10 cellular contexts compared by ENCODE assay signal in the genomic region with DNA sequence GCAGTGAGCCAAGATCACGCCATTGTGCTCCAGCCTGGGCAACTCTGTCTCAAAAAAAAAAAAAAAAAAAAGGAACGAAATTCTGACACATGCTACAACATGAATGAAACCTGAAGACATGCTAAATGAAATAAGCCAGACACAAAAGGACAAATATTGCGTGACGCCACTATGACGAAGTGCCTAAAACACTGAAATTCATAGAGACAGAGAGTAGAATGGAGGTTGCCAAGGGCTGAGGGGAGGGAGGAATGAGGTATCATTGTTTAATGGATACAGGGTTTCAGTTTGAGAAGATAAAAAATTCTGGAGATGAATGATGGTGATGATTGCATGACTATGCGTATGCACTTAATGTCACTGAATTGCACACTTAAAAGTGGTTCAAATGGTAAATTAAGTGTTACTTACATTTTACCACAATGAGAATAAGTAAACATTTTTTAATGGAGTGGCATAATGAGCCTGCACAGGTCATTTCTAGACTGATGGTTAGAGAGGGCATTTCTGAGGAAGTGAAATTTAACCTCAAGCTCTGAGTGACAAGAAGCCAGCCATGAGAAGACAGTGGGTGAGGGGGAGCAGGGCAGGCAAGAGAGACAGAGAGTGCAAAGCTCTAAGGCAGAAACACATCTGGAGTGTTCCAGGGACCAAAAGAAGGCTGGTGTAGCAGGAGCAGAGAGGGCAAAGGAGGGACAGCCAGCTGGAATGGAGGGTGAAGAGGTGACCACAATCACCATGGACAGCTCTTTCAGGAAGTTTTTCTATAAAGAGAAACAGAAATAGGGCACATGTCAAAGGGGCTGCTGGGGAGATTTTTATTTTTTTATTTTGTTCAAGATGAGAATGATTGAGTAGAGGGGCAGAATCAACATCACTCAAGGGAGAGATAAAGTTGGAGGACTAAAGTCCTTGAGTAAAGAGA. TPM values are rescaled to one million over a fixed set of nuclear protein-coding genes. Genes with fewer than 3 reads are reported as not detected.
A peak's percentile ranks its signal among the peaks of the same experiment; 100 is the strongest.
DNase-seq lines count a peak whose midpoint lies in the region; ATAC-seq, FAIRE-seq and TF ChIP-seq lines count a peak whose summit lies in the region.
"Had no signal": no experiment of that assay in that cellular context is flagged by ENCODE, and none has a peak within 500 bp of the region (broad histone marks: within the 10 kb centered on the region; RNA-seq: fewer than 3 reads in every experiment).

No MANE protein-coding gene starts in this region.

- no peak overlapping the region for H2AFZ ChIP-seq in HepG2 (ENCODE audit: low read length)

- no peak overlapping the region for H3K4me2 ChIP-seq in HepG2 (ENCODE audit: low read depth, low read length)

- peaks cover 0 to 10% of the 10 kb centered on the region in 2 experiments; a peak in 3 of 5 replicates for H3K27me3 ChIP-seq in HepG2 (ENCODE audit: control insufficient read depth in 1 of 2, insufficient read depth in 2 of 2, low read length in 2 of 2)
- no peaks in the 10 kb centered on the region for H3K27me3 ChIP-seq in right lobe of liver

- no TSS peak for BruUV-seq in HepG2 (replicated peaks; lab: Mats Ljungman, UMichigan)

- H3K4me1 ChIP-seq in HepG2 (ENCODE audit: insufficient read depth, low read length), result peaks cover 6% of the 10 kb centered on the region
- no peaks in the 10 kb centered on the region for H3K4me1 ChIP-seq in right lobe of liver

- DNase-seq in HepG2 (ENCODE audit: low spot score), result no peak
- no peak for DNase-seq in right lobe of liver
- DNase-seq in NCI-H1436 (lab: John Stamatoyannopoulos, UW), result no peak
- DNase-seq in LoVo (ENCODE audit: low spot score), result no peak
- DNase-seq in activated CD4-positive, alpha-beta T cell treated with anti-CD3 and anti-CD28 coated beads for 4 hours, result no peak
- DNase-seq in central memory CD4-positive, alpha-beta T cell, result no peak
- DNase-seq: T-helper 17 cell had no signal

- TF ChIP-seq POLR2A in HepG2 (IDR thresholded peaks at IDR 0.05; ENCODE audit: insufficient read depth in 1 of 2, low read depth in 2 of 2, low read length in 2 of 2) (no peak), right lobe of liver (IDR thresholded peaks at IDR 0.05) (no peak)

- no peaks in the 10 kb centered on the region for H3K36me3 ChIP-seq in HepG2 (replicated peaks in 1 of 2; ENCODE audit: control insufficient read depth in 1 of 2, insufficient read depth in 2 of 2, low read length in 2 of 2)
- no peaks in the 10 kb centered on the region for H3K36me3 ChIP-seq in right lobe of liver

- H3K79me2 ChIP-seq in HepG2 (ENCODE audit: insufficient read depth, low read length), result no peaks in the 10 kb centered on the region

- WGBS in HepG2 (ENCODE audit: low lambda C conversion rate), result 48% methylated on average over 6 of the region's 6 CpGs
- WGBS in right lobe of liver (ENCODE audit: insufficient coverage, low coverage, low lambda C conversion rate, missing lambda C conversion rate), result 77% methylated on average over 5 of the region's 6 CpGs

- FAIRE-seq in HepG2 (lab: Jason Lieb, UNC), result no peak
- FAIRE-seq: H1 had no signal

- H3K27ac ChIP-seq in HepG2 (ENCODE audit: extremely low read length, insufficient read depth, low read length), result no peak overlapping the region
- H3K27ac ChIP-seq in right lobe of liver, result no peak overlapping the region

- no peak overlapping the region for H3K9ac ChIP-seq in HepG2 (ENCODE audit: insufficient read depth, low read depth, low read length)

- H3K9me3 ChIP-seq in HepG2 (ENCODE audit: low read length), result no peaks in the 10 kb centered on the region
- no peaks in the 10 kb centered on the region for H3K9me3 ChIP-seq in right lobe of liver

- ATAC-seq in HepG2 (no peak), right lobe of liver (no peak), HG02610 (IDR thresholded peaks at IDR 0.05; ENCODE audit: unreplicated experiment) (peak; percentile 90), HG03442 (IDR thresholded peaks at IDR 0.05; ENCODE audit: unreplicated experiment) (peak; percentile 95)
- ATAC-seq: T-helper 17 cell had no signal

- in situ Hi-C loops in HepG2 (cut with HindIII; ENCODE audit: extremely low pct_ligation_motif_present, low pct_unique_long_range_greater_than_20kb), result no loop called here

- TF ChIP-seq CTCF in HepG2 (CRISPR knock-in tag; IDR thresholded peaks at IDR 0.05) (no peak), right lobe of liver (IDR thresholded peaks at IDR 0.05) (no peak)

- no peak overlapping the region for H3K4me3 ChIP-seq in HepG2 (replicated peaks in 1 of 3; ENCODE audit: insufficient read depth in 1 of 3, low read depth in 2 of 3, low read length in 3 of 3)
- H3K4me3 ChIP-seq in right lobe of liver, result no peak overlapping the region

- TF ChIP-seq EP300 in HepG2 (IDR thresholded peaks at IDR 0.05; ENCODE audit: low read depth in 2 of 2, low read length in 2 of 2) (no peak), HepG2 (CRISPR knock-in tag; IDR thresholded peaks at IDR 0.05; ENCODE audit: borderline replicate concordance) (no peak)

- H4K20me1 ChIP-seq in HepG2 (ENCODE audit: insufficient read depth, low read length), result no peaks in the 10 kb centered on the region

- POLR2A ChIA-PET in HepG2 (lab: Yijun Ruan, JAX), result no interaction called here

- intact Hi-C loops in HepG2 (cut with micrococcal nuclease; ENCODE audit: unreplicated experiment) (no loop called here), right lobe of liver (cut with DNase I) (no loop called here)

- CTCF ChIA-PET in HepG2 (lab: Yijun Ruan, JAX; ENCODE audit: low intra/inter-chr PET ratio, low total read pairs), result no interaction called here

- TF ChIP-seq RAD21 in HepG2 (CRISPR knock-in tag; IDR thresholded peaks at IDR 0.05), result no peak

TF ChIP-seq in HepG2, 621 proteins besides CTCF, POLR2A, EP300 and RAD21 (continues in another document):
- TF ChIP-seq NR2F1 (CRISPR knock-in tag; IDR thresholded peaks at IDR 0.05) (no peak), ZFX (CRISPR knock-in tag; IDR thresholded peaks at IDR 0.05; ENCODE audit: low read depth) (no peak), MIER2 (CRISPR knock-in tag; IDR thresholded peaks at IDR 0.05) (peak; percentile 76; the same call in 1 of the 2 replicates)

RNA-seq across cellular contexts. Expression of a gene that starts 20.6 kb away (rescaled TPM):
- total RNA-seq in HepG2 (2016; rRNA removed; fragmentation: Illumina TruSeq; extraction: Trizol) (15.9 and 28.4 TPM in 2 replicates), right lobe of liver (10 to 100 TPM in 2 of 6 experiments, 1 to 10 TPM in 4; 7.8 to 15.1 (median 9.1) TPM)
- 21.5 and 21.7 TPM in 2 replicates for total RNA-seq in HepG2 (2016; cell fraction: cytosol; rRNA removed; fragmentation: Illumina TruSeq; extraction: Trizol; ENCODE audit: low read depth)
- total RNA-seq in HepG2 (2016; cell fraction: insoluble cytoplasmic fraction; rRNA removed; fragmentation: Illumina TruSeq; extraction: Trizol), result 15.1 and 26.4 TPM in 2 replicates
- total RNA-seq in HepG2 (2016; cell fraction: membrane; rRNA removed; fragmentation: Illumina TruSeq; extraction: Trizol), result 6.5 and 7.7 TPM in 2 replicates
- total RNA-seq in HepG2 (2016; cell fraction: nucleus; rRNA removed; fragmentation: Illumina TruSeq; extraction: Trizol), result 27.6 and 32.1 TPM in 2 replicates
- polyA plus RNA-seq in HepG2 (2011; rRNA removed), result 9.1 and 10.0 TPM in 2 replicates
- polyA plus RNA-seq in HepG2 (2011; cell fraction: cytosol; rRNA removed), result 6.7 and 7.0 TPM in 2 replicates
- polyA plus RNA-seq in HepG2 (2011; cell fraction: nucleus; rRNA removed), result 10.0 and 10.7 TPM in 2 replicates
- polyA plus RNA-seq in HepG2 (2012), result 6.2 and 7.1 TPM in 2 replicates
- 0.36 and 0.58 TPM in 2 replicates for polyA plus RNA-seq in HepG2 (2016; cell fraction: cytosol; fragmentation: Illumina TruSeq; extraction: Trizol; ENCODE audit: low read depth)
- polyA plus RNA-seq in HepG2 (2016; cell fraction: insoluble cytoplasmic fraction; fragmentation: Illumina TruSeq; extraction: Trizol; ENCODE audit: low read depth), result 17.2 and 17.6 TPM in 2 replicates
- 1.5 and 1.7 TPM in 2 replicates for polyA plus RNA-seq in HepG2 (2016; cell fraction: membrane; fragmentation: Illumina TruSeq; extraction: Trizol; ENCODE audit: low read depth)
- 12.3 and 13.8 TPM in 2 replicates for polyA plus RNA-seq in HepG2 (2016; cell fraction: nucleus; fragmentation: Illumina TruSeq; extraction: Trizol; ENCODE audit: insufficient read depth, low read depth)
- polyA minus RNA-seq in HepG2 (2011; rRNA and poly(A)+ RNA removed; ENCODE audit: low replicate concordance), result 31.1 and 34.5 TPM in 2 replicates
- polyA minus RNA-seq in HepG2 (2011; cell fraction: cytosol; rRNA and poly(A)+ RNA removed), result 19.1 and 24.2 TPM in 2 replicates
- 53.9 and 61.8 TPM in 2 replicates for polyA minus RNA-seq in HepG2 (2011; cell fraction: nucleus; rRNA and poly(A)+ RNA removed)

RNA-seq across cellular contexts. Expression of a gene that starts 40.8 kb away (rescaled TPM):
- total RNA-seq in HepG2 (2016; rRNA removed; fragmentation: Illumina TruSeq; extraction: Trizol) (85.0 and 96.0 TPM in 2 replicates), right lobe of liver (10 to 100 TPM; 48.6 to 90.2 (median 68.5) TPM)
- 38.7 and 40.4 TPM in 2 replicates for total RNA-seq in HepG2 (2016; cell fraction: cytosol; rRNA removed; fragmentation: Illumina TruSeq; extraction: Trizol; ENCODE audit: low read depth)
- 80.0 and 95.9 TPM in 2 replicates for total RNA-seq in HepG2 (2016; cell fraction: insoluble cytoplasmic fraction; rRNA removed; fragmentation: Illumina TruSeq; extraction: Trizol)
- total RNA-seq in HepG2 (2016; cell fraction: membrane; rRNA removed; fragmentation: Illumina TruSeq; extraction: Trizol), result 62.4 and 65.7 TPM in 2 replicates
- 45.5 and 49.4 TPM in 2 replicates for total RNA-seq in HepG2 (2016; cell fraction: nucleus; rRNA removed; fragmentation: Illumina TruSeq; extraction: Trizol)
- 32.4 and 34.0 TPM in 2 replicates for polyA plus RNA-seq in HepG2 (2011; rRNA removed)
- 36.8 and 38.2 TPM in 2 replicates for polyA plus RNA-seq in HepG2 (2011; cell fraction: cytosol; rRNA removed)
- polyA plus RNA-seq in HepG2 (2011; cell fraction: nucleus; rRNA removed), result 13.3 and 15.7 TPM in 2 replicates
- polyA plus RNA-seq in HepG2 (2012), result 30.9 and 32.8 TPM in 2 replicates
- polyA plus RNA-seq in HepG2 (2016; cell fraction: cytosol; fragmentation: Illumina TruSeq; extraction: Trizol; ENCODE audit: low read depth), result 35.7 and 40.5 TPM in 2 replicates
- 74.6 and 78.4 TPM in 2 replicates for polyA plus RNA-seq in HepG2 (2016; cell fraction: insoluble cytoplasmic fraction; fragmentation: Illumina TruSeq; extraction: Trizol; ENCODE audit: low read depth)
- polyA plus RNA-seq in HepG2 (2016; cell fraction: membrane; fragmentation: Illumina TruSeq; extraction: Trizol; ENCODE audit: low read depth), result 47.2 and 51.0 TPM in 2 replicates
- polyA plus RNA-seq in HepG2 (2016; cell fraction: nucleus; fragmentation: Illumina TruSeq; extraction: Trizol; ENCODE audit: insufficient read depth, low read depth), result 75.3 and 78.1 TPM in 2 replicates
- polyA minus RNA-seq in HepG2 (2011; rRNA and poly(A)+ RNA removed; ENCODE audit: low replicate concordance), result 28.6 and 36.6 TPM in 2 replicates
- 12.9 and 13.5 TPM in 2 replicates for polyA minus RNA-seq in HepG2 (2011; cell fraction: cytosol; rRNA and poly(A)+ RNA removed)
- 5.4 and 8.7 TPM in 2 replicates for polyA minus RNA-seq in HepG2 (2011; cell fraction: nucleus; rRNA and poly(A)+ RNA removed)

Comparison
In these comparisons a context has a peak if more than half of its experiments do, and no peak if none do; other contexts are left out.
1. ATAC-seq: peak in HG02610 (single experiment) and HG03442 (single experiment); none in HepG2 (single experiment) and right lobe of liver (0 of 4).